Comparison of ENCODE assay signal across 9 cellular contexts in the genomic region with DNA sequence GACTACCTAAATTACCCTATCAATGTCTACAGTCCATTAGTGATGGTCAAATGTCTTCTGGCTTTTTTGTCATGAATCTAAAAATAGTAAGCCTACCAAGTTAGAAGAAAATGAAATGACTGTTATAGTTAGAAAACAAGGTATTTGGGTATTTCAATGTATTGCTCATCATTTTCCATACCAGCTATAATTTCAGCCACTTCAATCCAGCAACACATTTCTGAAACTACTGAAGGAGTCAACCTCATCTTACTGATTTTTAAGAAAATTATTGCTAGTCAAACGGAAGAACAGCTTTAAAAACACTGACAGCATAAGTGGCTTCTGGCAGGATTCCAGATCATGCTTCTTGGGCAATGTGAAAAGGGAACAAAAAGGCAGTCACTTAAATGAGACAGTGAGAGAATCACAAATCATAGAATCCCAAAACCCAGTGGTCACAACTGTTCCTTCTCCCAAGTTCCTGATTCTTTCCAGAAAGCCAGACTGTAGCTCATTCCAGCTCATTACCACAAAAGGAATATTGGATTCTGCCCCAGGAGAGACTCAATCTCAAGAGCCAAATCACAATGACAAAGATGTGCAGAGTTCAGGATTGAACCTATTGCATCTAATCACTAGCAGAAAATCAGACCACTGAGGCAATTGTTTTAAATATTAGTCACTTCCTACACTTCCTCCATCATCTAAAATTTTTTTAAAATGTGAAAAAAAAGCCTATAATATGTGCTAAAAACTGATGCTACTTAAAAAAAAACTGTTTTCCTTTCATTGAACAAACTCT.
DNase-seq lines count a peak whose midpoint lies in the region; ATAC-seq, FAIRE-seq and TF ChIP-seq lines count a peak whose summit lies in the region.
"Had no signal": no experiment of that assay in that cellular context is flagged by ENCODE, and none has a peak within 500 bp of the region (broad histone marks: within the 10 kb centered on the region; RNA-seq: fewer than 3 reads in every experiment).

No MANE protein-coding gene starts in this region.

- no peak for TF ChIP-seq CTCF in gastroesophageal sphincter (IDR thresholded peaks at IDR 0.05)

- H3K4me1 ChIP-seq in gastroesophageal sphincter, result peaks cover 0 to 11% (median 0%) of the 10 kb centered on the region in 3 donors

- FAIRE-seq in islet of Langerhans (lab: Jason Lieb, UNC), result peak; percentile 69
- no peak for FAIRE-seq in GM12891 (lab: Jason Lieb, UNC)
- FAIRE-seq: TTC549 had no signal

- ATAC-seq in HG03175 (IDR thresholded peaks at IDR 0.05; ENCODE audit: unreplicated experiment) (peak; percentile 66), HG02763 (IDR thresholded peaks at IDR 0.05; ENCODE audit: unreplicated experiment) (no peak), gastroesophageal sphincter (no peak)

- no peaks in the 10 kb centered on the region for H3K27me3 Mint-ChIP-seq in activated CD4-positive, alpha-beta T cell treated with anti-CD3 and anti-CD28 coated beads, Interleukin-2, amount 10 ng/mL, durations not matched to agents 7 days and 5 days

- H3K4me3 Mint-ChIP-seq in activated CD4-positive, alpha-beta T cell treated with anti-CD3 and anti-CD28 coated beads, Interleukin-2, amount 10 ng/mL, durations not matched to agents 7 days and 5 days, result peak overlapping the region; percentile 7

- H3K4me3 ChIP-seq in gastroesophageal sphincter, result no peak overlapping the region

- H3K27ac ChIP-seq in gastroesophageal sphincter, result no peak overlapping the region

- 11 to 50% methylated on average over 1 of the region's 1 CpG for WGBS in gastroesophageal sphincter (ENCODE audit: low coverage in 1 of 2), 2 donors

- peak; percentile 25 for DNase-seq in activated CD8-positive, alpha-beta memory T cell treated with anti-CD3 and anti-CD28 coated beads, Interleukin-2, amount 50 U/mL, for 1 hour (ENCODE audit: extremely low read depth)
- no peak for DNase-seq in activated CD8-positive, alpha-beta memory T cell treated with anti-CD3 and anti-CD28 coated beads, Interleukin-2, amount 50 U/mL, for 48 hours
- peak; percentile 49 for DNase-seq in activated CD4-positive, alpha-beta T cell treated with anti-CD3 and anti-CD28 coated beads, Interleukin-2, amount 10 ng/mL, durations not matched to agents 7 days and 5 days
- DNase-seq in GM12891 (ENCODE audit: insufficient read length, low spot score), result no peak

- peaks cover 33% of the 10 kb centered on the region for H3K36me3 Mint-ChIP-seq in activated CD4-positive, alpha-beta T cell treated with anti-CD3 and anti-CD28 coated beads, Interleukin-2, amount 10 ng/mL, durations not matched to agents 7 days and 5 days (ENCODE audit: low read depth)

- peak overlapping the region; percentile 74 for H3K27ac Mint-ChIP-seq in activated CD4-positive, alpha-beta T cell treated with anti-CD3 and anti-CD28 coated beads, Interleukin-2, amount 10 ng/mL, durations not matched to agents 7 days and 5 days

- TF ChIP-seq POLR2A in GM12891 (IDR thresholded peaks at IDR 0.05; ENCODE audit: low read depth, low read length) (no peak), gastroesophageal sphincter (IDR thresholded peaks at IDR 0.05) (no peak)

- H3K9me3 ChIP-seq in gastroesophageal sphincter, result no peaks in the 10 kb centered on the region

- POLR2A ChIA-PET in activated CD4-positive, alpha-beta T cell treated with anti-CD3 and anti-CD28 coated beads, Interleukin-2, amount 10 ng/mL, durations not matched to agents 7 days and 5 days (lab: Charles Lee), result interaction anchor here (1.0 kb wide), 1 partner anchor 53 kb away, joined by 3 read pairs; no protein-coding TSS in a partner anchor

- H3K27me3 ChIP-seq in gastroesophageal sphincter, result no peaks in the 10 kb centered on the region

- no peaks in the 10 kb centered on the region for H3K36me3 ChIP-seq in gastroesophageal sphincter

- CTCF ChIA-PET in activated CD4-positive, alpha-beta T cell treated with anti-CD3 and anti-CD28 coated beads, Interleukin-2, amount 10 ng/mL, durations not matched to agents 7 days and 5 days (lab: Charles Lee), result interaction anchor here (0.6 to 2.5 kb wide), 4 partner anchors 13 to 32 kb away, joined by 3 to 11 read pairs (median 8); no protein-coding TSS in a partner anchor

- H3K4me1 Mint-ChIP-seq in activated CD4-positive, alpha-beta T cell treated with anti-CD3 and anti-CD28 coated beads, Interleukin-2, amount 10 ng/mL, durations not matched to agents 7 days and 5 days, result peaks cover 59% of the 10 kb centered on the region

- peaks cover 13% of the 10 kb centered on the region for H3K9me3 Mint-ChIP-seq in activated CD4-positive, alpha-beta T cell treated with anti-CD3 and anti-CD28 coated beads, Interleukin-2, amount 10 ng/mL, durations not matched to agents 7 days and 5 days

- TF ChIP-seq EP300 in gastroesophageal sphincter (IDR thresholded peaks at IDR 0.05), result no peak

TF ChIP-seq in GM12891, 5 proteins besides CTCF, POLR2A, EP300 and RAD21:
- no peak for TF ChIP-seq POU2F2 (IDR thresholded peaks at IDR 0.05; ENCODE audit: low read depth, low read length)
- no peak for TF ChIP-seq PAX5 (IDR thresholded peaks at IDR 0.05; ENCODE audit: insufficient read depth, low read length, severe bottlenecking)
- no peak for TF ChIP-seq POLR2AphosphoS5 (IDR thresholded peaks at IDR 0.05; ENCODE audit: low read depth, low read length)
- TF ChIP-seq SPI1 (IDR thresholded peaks at IDR 0.05; ENCODE audit: low read depth, low read length), result no peak
- TF ChIP-seq TAF1 (IDR thresholded peaks at IDR 0.05; ENCODE audit: low read depth, low read length), result no peak

Comparison
In these comparisons a context has a peak if more than half of its experiments do, and no peak if none do; other contexts are left out.
1. DNase-seq: peak in activated CD8-positive, alpha-beta memory T cell treated with anti-CD3 and anti-CD28 coated beads, Interleukin-2, amount 50 U/mL, for 1 hour (single experiment) and activated CD4-positive, alpha-beta T cell treated with anti-CD3 and anti-CD28 coated beads, Interleukin-2, amount 10 ng/mL, durations not matched to agents 7 days and 5 days (single experiment); none in activated CD8-positive, alpha-beta memory T cell treated with anti-CD3 and anti-CD28 coated beads, Interleukin-2, amount 50 U/mL, for 48 hours (single experiment) and GM12891 (single experiment).